In genomic region chr6:166448432-166448831, GRCh38 we compare ENCODE assay signal across 19 cellular contexts.
"Had no signal": no experiment of that assay in that cellular context is flagged by ENCODE, and none has a peak within 500 bp of the region (broad histone marks: within the 10 kb centered on the region; RNA-seq: fewer than 3 reads in every experiment).

No MANE protein-coding gene starts in this region.

- H3K36me3 ChIP-seq: SJSA1 had no signal

- H3K4me1 ChIP-seq: SJSA1 had no signal

- H3K27me3 ChIP-seq: SJSA1 had no signal

- FAIRE-seq: RCC 7860 had no signal

- H3K9ac ChIP-seq: KMS-11 had no signal

- H3K4me3 ChIP-seq: SJSA1, SK-N-MC had no signal

- H3K27ac ChIP-seq: KMS-11, SJSA1, SK-N-MC had no signal

- DNase-seq: IMR-90, Kasumi-1, MM.1S, NCI-H1105, NCI-H1436 treated with DMSO at 0.1 percent for 48 hours, NCI-H1694, NCI-H187 treated with DMSO at 0.1 percent for 48 hours, NCI-H2029 treated with DMSO at 0.1 percent for 48 hours, NCI-H345, NCI-H524 treated with DMSO at 0.1 percent for 48 hours, NCI-H69, NCI-H774, Right ventricle myocardium superior, RPMI8226, SIG-M5 had no signal

- H3K4me2 ChIP-seq: KMS-11 had no signal
